ENCODE assay signal across 10 cellular contexts in the genomic region with DNA sequence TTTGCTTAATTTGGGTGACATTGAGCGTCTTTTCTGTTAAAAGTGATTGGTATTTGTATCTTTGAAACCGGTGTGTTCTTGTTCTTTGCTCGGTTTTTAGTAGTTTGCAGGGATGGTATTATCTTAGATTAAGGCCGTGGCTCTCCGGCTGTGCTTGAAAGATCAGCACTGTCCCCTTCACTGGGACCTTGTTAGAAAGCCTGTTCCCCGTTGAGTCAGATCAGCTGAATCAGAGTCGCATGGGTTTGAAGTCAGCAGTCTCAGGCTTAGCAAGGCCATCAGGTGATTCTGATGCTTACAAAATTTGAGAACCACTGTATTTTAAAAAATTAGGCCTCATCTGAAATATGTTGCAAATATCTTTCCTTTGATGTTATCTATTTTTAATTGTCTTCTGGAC. TPM values are rescaled to one million over a fixed set of nuclear protein-coding genes. Genes with fewer than 3 reads are reported as not detected.
"Had no signal": no experiment of that assay in that cellular context is flagged by ENCODE, and none has a peak within 500 bp of the region (broad histone marks: within the 10 kb centered on the region; RNA-seq: fewer than 3 reads in every experiment).

No MANE protein-coding gene starts in this region.

- H3K36me3 ChIP-seq: HAP-1 had no signal

- H3K4me1 ChIP-seq: HAP-1 had no signal

- H3K4me3 ChIP-seq: GM23248, HAP-1, K562 had no signal

- ATAC-seq: HCT116, K562 had no signal

- H3K9me3 ChIP-seq: HAP-1 had no signal

- DNase-seq: GM23248, GOT3, H7, HFFc6, IMR-90, KG1 had no signal

- H3K9ac ChIP-seq: GM23248 had no signal

- H2AFZ ChIP-seq: GM23248 had no signal

- H3K27ac ChIP-seq: GM23248 had no signal

RNA-seq across cellular contexts. Expression of gene DIRAS2, which starts 5.0 kb away (rescaled TPM):
- total RNA-seq: GM23248, HFFc6, HT-29, IMR-90, K562 had no signal
- polyA plus RNA-seq: GM23248, IMR-90, K562 had no signal
